Comparison of ENCODE assay signal across 22 cellular contexts in genomic region chr4:73743825-73744602, GRCh38. TPM values are rescaled to one million over a fixed set of nuclear protein-coding genes. Genes with fewer than 3 reads are reported as not detected.
DNase-seq lines count a peak whose midpoint lies in the region; ATAC-seq, FAIRE-seq and TF ChIP-seq lines count a peak whose summit lies in the region.
"Had no signal": no experiment of that assay in that cellular context is flagged by ENCODE, and none has a peak within 500 bp of the region (broad histone marks: within the 10 kb centered on the region; RNA-seq: fewer than 3 reads in every experiment).

No MANE protein-coding gene starts in this region.

- TF ChIP-seq POLR2A in breast epithelium (IDR thresholded peaks at IDR 0.05) (no peak), K562 (conservative IDR thresholded peaks at IDR 0.05) (no peak)

- H3K9me3 ChIP-seq in mammary epithelial cell (replicated peaks; ENCODE audit: insufficient read depth, low read length) (no peaks in the 10 kb centered on the region), breast epithelium (peaks cover 0 to 4% of the 10 kb centered on the region in 2 donors), K562 (replicated peaks; ENCODE audit: control insufficient read depth, insufficient read depth, low read depth, low read length) (no peaks in the 10 kb centered on the region)
- H3K9me3 ChIP-seq: SJSA1 had no signal

- no peak for ATAC-seq in K562
- ATAC-seq: Right ventricle myocardium inferior had no signal

- H4K20me1 ChIP-seq in mammary epithelial cell (ENCODE audit: insufficient read depth, low read length) (no peaks in the 10 kb centered on the region), K562 (replicated peaks; ENCODE audit: control insufficient read depth, insufficient read depth, low read length) (no peaks in the 10 kb centered on the region)

- TF ChIP-seq CTCF in mammary epithelial cell (conservative IDR thresholded peaks at IDR 0.05 in 1 of 2, IDR thresholded peaks at IDR 0.05 in 1 of 2; ENCODE audit: extremely low read depth in 1 of 2, insufficient read depth in 1 of 2, low read depth in 1 of 2, low read length in 2 of 2), result no peak
- no peak for TF ChIP-seq CTCF in breast epithelium (IDR thresholded peaks at IDR 0.05)
- TF ChIP-seq CTCF in K562 (IDR thresholded peaks at IDR 0.05 in 2 of 3, conservative IDR thresholded peaks at IDR 0.05 in 1 of 3; ENCODE audit: insufficient read depth in 2 of 3, low read depth in 1 of 3, low read length in 3 of 3), result no peak

- FAIRE-seq in K562 (lab: Jason Lieb, UNC), result no peak
- FAIRE-seq: D721Med had no signal

- H2AFZ ChIP-seq in mammary epithelial cell (ENCODE audit: low read depth, low read length), result no peak overlapping the region
- no peak overlapping the region for H2AFZ ChIP-seq in K562 (ENCODE audit: low read depth, low read length)
- H2AFZ ChIP-seq: GM23248, PC-9 had no signal

- in situ Hi-C loops in mammary epithelial cell (cut with MboI; ENCODE audit: low sequenced_read_pairs in 2 of 2) (loop anchor here in 1 of 2 donors (25.0 kb wide), 1 partner anchor 118 kb away; the partner anchor contains the start of genes CXCL1 and PF4V1), K562 (cut with MboI) (no loop called here)

- TF ChIP-seq EP300 in K562 (IDR thresholded peaks at IDR 0.05; ENCODE audit: low read length), result no peak

- dilution Hi-C loops in mammary epithelial cell (cut with HindIII; ENCODE audit: low sequenced_read_pairs), result no loop called here

- H3K27me3 ChIP-seq in mammary epithelial cell (ENCODE audit: insufficient read depth, low read length) (no peaks in the 10 kb centered on the region), breast epithelium (no peaks in the 10 kb centered on the region), K562 (ENCODE audit: control insufficient read depth in 2 of 2, insufficient read depth in 2 of 2, low read length in 2 of 2) (no peaks in the 10 kb centered on the region)
- H3K27me3 ChIP-seq: SJSA1 had no signal

- no TSS peak for BruUV-seq in mammary epithelial cell (replicated peaks; lab: Mats Ljungman, UMichigan)
- BruUV-seq in K562 (replicated peaks; lab: Mats Ljungman, UMichigan), result no TSS peak

- TF ChIP-seq RAD21 in K562 (CRISPR knock-in tag; conservative IDR thresholded peaks at IDR 0.05 in 1 of 2, IDR thresholded peaks at IDR 0.05 in 1 of 2), result no peak

- CTCF ChIA-PET in mammary epithelial cell (lab: Charles Lee; ENCODE audit: low non-redundant PET), result no interaction called here
- CTCF ChIA-PET in K562 (lab: Yijun Ruan, JAX; ENCODE audit: low intra/inter-chr PET ratio), result no interaction called here

- DNase-seq in mammary epithelial cell (peak; percentile 27), breast epithelium (ENCODE audit: low spot score in 2 of 2) (no peak), K562 (ENCODE audit: extremely low read depth in 1 of 4, low spot score in 3 of 4) (no peak), kidney tubule cell (ENCODE audit: low spot score) (peak; percentile 55), SHP77 treated with DMSO at 0.1 percent for 48 hours (lab: John Stamatoyannopoulos, UW) (no peak), putamen (ENCODE audit: low spot score) (no peak), NCI-H748 treated with DMSO at 0.1 percent for 48 hours (lab: John Stamatoyannopoulos, UW) (no peak)
- DNase-seq: 8988T; CD4-positive, CD25-positive, alpha-beta regulatory T cell; GM23248; H7; MM.1S; NCI-H1417; NCI-H1694; NCI-H2029 treated with DMSO at 0.1 percent for 48 hours; NCI-H526 treated with DMSO at 0.1 percent for 48 hours; PC-9 had no signal

- intact Hi-C loops in mammary epithelial cell (cut with micrococcal nuclease), result no loop called here
- intact Hi-C loops in breast epithelium (cut with DNase I; ENCODE audit: low total_unique reads), result no loop called here
- intact Hi-C loops in K562 (cut with micrococcal nuclease), result no loop called here

- H3K79me2 ChIP-seq in mammary epithelial cell (ENCODE audit: insufficient read depth, low read length) (no peaks in the 10 kb centered on the region), K562 (ENCODE audit: control insufficient read depth, insufficient read depth, low read length) (no peaks in the 10 kb centered on the region)

- no peaks in the 10 kb centered on the region for H3K9me1 ChIP-seq in K562 (ENCODE audit: control insufficient read depth, insufficient read depth, low read length)

- peaks cover 19% of the 10 kb centered on the region for H3K4me1 ChIP-seq in mammary epithelial cell (ENCODE audit: insufficient read depth, low read length)
- no peaks in the 10 kb centered on the region for H3K4me1 ChIP-seq in breast epithelium
- peaks cover 0 to 14% of the 10 kb centered on the region in 2 experiments; a peak in 3 of 5 replicates for H3K4me1 ChIP-seq in K562 (replicated peaks in 1 of 2; ENCODE audit: control insufficient read depth in 2 of 2, insufficient read depth in 2 of 2, low read length in 2 of 2)

- H3K4me3 ChIP-seq in mammary epithelial cell (replicated peaks in 1 of 3; ENCODE audit: insufficient read depth in 1 of 3, low read depth in 2 of 3, low read length in 3 of 3) (no peak overlapping the region), breast epithelium (no peak overlapping the region), K562 (no peak overlapping the region)
- H3K4me3 ChIP-seq: GM23248, PC-9, SJSA1 had no signal

- H3K36me3 ChIP-seq in mammary epithelial cell (ENCODE audit: insufficient read depth, low read length) (peaks cover 2% of the 10 kb centered on the region), breast epithelium (no peaks in the 10 kb centered on the region), K562 (ENCODE audit: control insufficient read depth, insufficient read depth, low read length) (no peaks in the 10 kb centered on the region)

- POLR2A ChIA-PET in K562 (lab: Yijun Ruan, JAX), result interaction anchor here (1.2 kb wide), 1 partner anchor 294 kb away, joined by 3 read pairs; no protein-coding TSS in a partner anchor

- WGBS in mammary epithelial cell (ENCODE audit: low coverage, missing lambda C conversion rate), result 85% methylated on average over 8 of the region's 8 CpGs
- WGBS in K562 (ENCODE audit: insufficient coverage, low coverage, missing lambda C conversion rate), result 69% methylated on average over 8 of the region's 8 CpGs

- H3K4me2 ChIP-seq in mammary epithelial cell (ENCODE audit: insufficient read depth, low read depth, low read length), result no peak overlapping the region
- H3K4me2 ChIP-seq in K562 (ENCODE audit: insufficient read depth, low read length), result no peak overlapping the region
- H3K4me2 ChIP-seq: KMS-11, PC-9 had no signal

- H3K27ac ChIP-seq in mammary epithelial cell (ENCODE audit: insufficient read depth, low read depth, low read length) (no peak overlapping the region), breast epithelium (no peak overlapping the region), K562 (ENCODE audit: extremely low read depth, low read depth, low read length) (no peak overlapping the region)
- H3K27ac ChIP-seq: GM23248, KMS-11, PC-9, SJSA1 had no signal

- H3K9ac ChIP-seq in mammary epithelial cell (ENCODE audit: insufficient read depth, low read length) (no peak overlapping the region), K562 (ENCODE audit: insufficient read depth in 1 of 2, low read depth in 2 of 2, low read length in 2 of 2) (no peak overlapping the region)
- H3K9ac ChIP-seq: GM23248, KMS-11 had no signal

TF ChIP-seq in K562, 482 proteins besides CTCF, POLR2A, EP300 and RAD21:
- peak; percentile 27 for TF ChIP-seq SMAD1 (IDR thresholded peaks at IDR 0.05; ENCODE audit: low read depth, low read length, partially characterized antibody)
- TF ChIP-seq ZFP1 (CRISPR knock-in tag; IDR thresholded peaks at IDR 0.05), result no peak
- 0 out of 4 replicates have a peak, but pooled peaks of 1 of the 2 experiments have one; percentile 35 for TF ChIP-seq SIN3A (IDR thresholded peaks at IDR 0.05; ENCODE audit: borderline replicate concordance in 2 of 2, control insufficient read depth in 1 of 2, low read depth in 2 of 2, low read length in 2 of 2)
- no peak for TF ChIP-seq NCOA6 (IDR thresholded peaks at IDR 0.05)

RNA-seq across cellular contexts. Expression of gene CXCL8, which starts 3.6 kb away (rescaled TPM):
- total RNA-seq in mammary epithelial cell, result 10 to 100 TPM in 1 of 2 donors, 1 to 10 TPM in 1; 1.0 to 14.0 TPM
- polyA plus RNA-seq in mammary epithelial cell, result 5.3 TPM
- polyA minus RNA-seq in mammary epithelial cell, result 12.8 TPM
- total RNA-seq in breast epithelium, result 10 to 100 TPM in 1 of 3 donors, 1 to 10 TPM in 1, under 1 TPM in 1; 0.64 to 33.7 (median 2.6) TPM
- total RNA-seq in K562 (2011; cell fraction: chromatin; rRNA removed; ENCODE audit: low replicate concordance), result 5.3 and 6.5 TPM in 2 replicates
- 5.8 and 9.7 TPM in 2 replicates for total RNA-seq in K562 (2011; cell fraction: nucleolus; rRNA removed)
- total RNA-seq in K562 (2011; cell fraction: nucleoplasm; rRNA removed), result 6.0 and 11.8 TPM in 2 replicates
- total RNA-seq in K562 (2014; rRNA removed), result 1.8 and 2.2 TPM in 2 replicates
- total RNA-seq in K562 (2014; rRNA removed; fragmentation: Illumina TruSeq; extraction: Trizol), result 4.8 and 6.2 TPM in 2 replicates
- 1.0 and 1.6 TPM in 2 replicates for total RNA-seq in K562 (2015; rRNA removed; fragmentation: Illumina TruSeq; extraction: Trizol)
- 3.2 and 3.3 TPM in 2 replicates for total RNA-seq in K562 (2021)
- 3.4 and 7.7 TPM in 2 replicates for polyA plus RNA-seq in K562 (2011; rRNA removed)
- polyA plus RNA-seq in K562 (2011; cell fraction: cytosol; rRNA removed), result 1.00 and 1.1 TPM in 2 replicates
- polyA plus RNA-seq in K562 (2011; cell fraction: nucleus; rRNA removed), result 6.8 and 9.9 TPM in 2 replicates
- polyA plus RNA-seq in K562 (2012), result 8.8 and 15.3 TPM in 2 replicates
- polyA plus RNA-seq in K562 (2014; fragmentation: Illumina TruSeq; extraction: Trizol), result 2.9 and 3.3 TPM in 2 replicates
- polyA plus RNA-seq in K562 (2014; fragmentation: Nextera tagmentation; extraction: Ambion mirVana), result 1 to 10 TPM; 5.8 to 6.9 TPM
- 2.5 and 2.8 TPM in 2 replicates for polyA plus RNA-seq in K562 (2014; rRNA removed)
- polyA minus RNA-seq in K562 (2011; rRNA and poly(A)+ RNA removed), result 5.1 and 7.4 TPM in 2 replicates
- polyA minus RNA-seq in K562 (2011; cell fraction: cytosol; rRNA and poly(A)+ RNA removed), result 3.6 and 6.0 TPM in 2 replicates
- polyA minus RNA-seq in K562 (2011; cell fraction: nucleus; rRNA and poly(A)+ RNA removed), result 4.9 and 5.5 TPM in 2 replicates
- total RNA-seq: G401, H7, Right ventricle myocardium inferior had no signal

Comparison
In these comparisons a context has a peak if more than half of its experiments do, and no peak if none do; other contexts are left out.
1. DNase-seq: peak in mammary epithelial cell (single experiment) and kidney tubule cell (single experiment); none in breast epithelium (0 of 2), K562 (0 of 4), SHP77 treated with DMSO at 0.1 percent for 48 hours (single experiment), putamen (single experiment) and NCI-H748 treated with DMSO at 0.1 percent for 48 hours (single experiment).